ENCODE assay signal across 17 cellular contexts in genomic region chr9:128049788-128050187, GRCh38.
"Had no signal": no experiment of that assay in that cellular context is flagged by ENCODE, and none has a peak within 500 bp of the region (broad histone marks: within the 10 kb centered on the region; RNA-seq: fewer than 3 reads in every experiment).

No MANE protein-coding gene starts in this region.

- H3K27ac ChIP-seq: lower lobe of right lung, prostate gland had no signal

- H3K27me3 Mint-ChIP-seq: activated naive CD8-positive, alpha-beta T cell treated with anti-CD3 and anti-CD28 coated beads for 36 hours; activated T-cell treated with anti-CD3 and anti-CD28 coated beads, Interleukin-2, amount 50 U/mL, for 24 hours; naive thymus-derived CD8-positive, alpha-beta T cell had no signal

- H3K27ac Mint-ChIP-seq: activated CD8-positive, alpha-beta memory T cell treated with anti-CD3 and anti-CD28 coated beads, Interleukin-2, amount 10 ng/mL, durations not matched to agents 7 days and 5 days; activated naive CD8-positive, alpha-beta T cell treated with anti-CD3 and anti-CD28 coated beads for 36 hours; activated T-cell treated with anti-CD3 and anti-CD28 coated beads, Interleukin-2, amount 50 U/mL, for 24 hours; endodermal cell; immature natural killer cell had no signal

- DNase-seq: activated CD4-positive, alpha-beta T cell treated with anti-CD3 and anti-CD28 coated beads for 1 hour; activated CD4-positive, alpha-beta T cell treated with anti-CD3 and anti-CD28 coated beads, Interleukin-2, amount 50 U/mL, for 48 hours; activated CD8-positive, alpha-beta memory T cell treated with anti-CD3 and anti-CD28 coated beads, Interleukin-2, amount 10 ng/mL, durations not matched to agents 7 days and 5 days; activated gamma-delta T cell; activated naive CD8-positive, alpha-beta T cell treated with anti-CD3 and anti-CD28 coated beads for 36 hours; activated T-cell treated with anti-CD3 and anti-CD28 coated beads, Interleukin-2, amount 50 U/mL, for 24 hours; endodermal cell; erythroblast; immature natural killer cell; lower lobe of right lung; mucosa of descending colon; naive thymus-derived CD8-positive, alpha-beta T cell; nucleus accumbens; stimulated activated CD4-positive, alpha-beta T cell treated with anti-CD3 and anti-CD28 coated beads, Interleukin-12 subunit alpha, Interleukin-12 subunit beta, amount 100 ng/mL, for 4 hours; stimulated activated naive CD4-positive, alpha-beta T cell treated with Interleukin-2 at 50 U/mL for 16 hours had no signal

- H3K36me3 ChIP-seq: lower lobe of right lung, prostate gland had no signal

- H3K4me3 ChIP-seq: lower lobe of right lung, mucosa of descending colon, prostate gland had no signal

- H3K4me3 Mint-ChIP-seq: activated CD8-positive, alpha-beta memory T cell treated with anti-CD3 and anti-CD28 coated beads, Interleukin-2, amount 10 ng/mL, durations not matched to agents 7 days and 5 days; activated naive CD8-positive, alpha-beta T cell treated with anti-CD3 and anti-CD28 coated beads for 36 hours; activated T-cell treated with anti-CD3 and anti-CD28 coated beads, Interleukin-2, amount 50 U/mL, for 24 hours; endodermal cell; immature natural killer cell; naive thymus-derived CD8-positive, alpha-beta T cell had no signal

- H3K4me1 ChIP-seq: prostate gland had no signal

- H3K4me1 Mint-ChIP-seq: immature natural killer cell had no signal

- H3K9me3 Mint-ChIP-seq: activated naive CD8-positive, alpha-beta T cell treated with anti-CD3 and anti-CD28 coated beads for 36 hours; activated T-cell treated with anti-CD3 and anti-CD28 coated beads, Interleukin-2, amount 50 U/mL, for 24 hours; endodermal cell; immature natural killer cell; naive thymus-derived CD8-positive, alpha-beta T cell had no signal

- ATAC-seq: activated CD8-positive, alpha-beta memory T cell treated with anti-CD3 and anti-CD28 coated beads, Interleukin-2, amount 10 ng/mL, durations not matched to agents 7 days and 5 days; lower lobe of right lung; mucosa of descending colon; naive thymus-derived CD8-positive, alpha-beta T cell; sciatic nerve had no signal

- H3K36me3 Mint-ChIP-seq: activated CD8-positive, alpha-beta memory T cell treated with anti-CD3 and anti-CD28 coated beads, Interleukin-2, amount 10 ng/mL, durations not matched to agents 7 days and 5 days; activated naive CD8-positive, alpha-beta T cell treated with anti-CD3 and anti-CD28 coated beads for 36 hours; immature natural killer cell; naive thymus-derived CD8-positive, alpha-beta T cell had no signal

- H3K9me3 ChIP-seq: lower lobe of right lung, mucosa of descending colon, prostate gland had no signal
